Comparison of ENCODE assay signal across 18 cellular contexts in genomic region chrX:70494441-70494840, GRCh38. TPM values are rescaled to one million over a fixed set of nuclear protein-coding genes. Genes with fewer than 3 reads are reported as not detected.
DNase-seq lines count a peak whose midpoint lies in the region; ATAC-seq, FAIRE-seq and TF ChIP-seq lines count a peak whose summit lies in the region.
"Had no signal": no experiment of that assay in that cellular context is flagged by ENCODE, and none has a peak within 500 bp of the region (broad histone marks: within the 10 kb centered on the region; RNA-seq: fewer than 3 reads in every experiment).

No MANE protein-coding gene starts in this region.

- no peaks in the 10 kb centered on the region for H4K20me1 ChIP-seq in endothelial cell of umbilical vein (replicated peaks; ENCODE audit: control insufficient read depth, extremely low read depth, insufficient read depth, low read length)

- H2AFZ ChIP-seq in endothelial cell of umbilical vein (ENCODE audit: low read depth, low read length), result no peak overlapping the region

- CTCF ChIA-PET in endothelial cell of umbilical vein (lab: Charles Lee), result no interaction called here

- no peak overlapping the region for H3K4me3 ChIP-seq in NB4 (ENCODE audit: low read depth, low read length)
- no peak overlapping the region for H3K4me3 ChIP-seq in endothelial cell of umbilical vein (replicated peaks in 1 of 3; ENCODE audit: insufficient read depth in 1 of 3, low read depth in 1 of 3, low read length in 3 of 3)
- H3K4me3 ChIP-seq: heart right ventricle had no signal

- no peaks in the 10 kb centered on the region for H3K4me1 ChIP-seq in endothelial cell of umbilical vein (ENCODE audit: control insufficient read depth, extremely low read depth, insufficient read depth, low read length)
- H3K4me1 ChIP-seq: heart right ventricle had no signal

- no peak overlapping the region for H3K4me3 Mint-ChIP-seq in stimulated activated naive CD8-positive, alpha-beta T cell treated with anti-CD3 and anti-CD28 coated beads, Interleukin-15, Interleukin-2, amounts not matched to agents 100 ng/mL and 50 ng/mL, for 24 hours
- no peak overlapping the region for H3K4me3 Mint-ChIP-seq in T-helper 17 cell
- H3K4me3 Mint-ChIP-seq: central memory CD8-positive, alpha-beta T cell; H9; immature natural killer cell had no signal

- no TSS peak for BruUV-seq in endothelial cell of umbilical vein (replicated peaks; lab: Mats Ljungman, UMichigan)

- no peaks in the 10 kb centered on the region for H3K36me3 ChIP-seq in endothelial cell of umbilical vein (ENCODE audit: control insufficient read depth in 2 of 2, extremely low read depth in 1 of 2, insufficient read depth in 2 of 2, low read length in 2 of 2)

- peak; percentile 18 for FAIRE-seq in endothelial cell of umbilical vein (lab: Jason Lieb, UNC)

- POLR2A ChIA-PET in endothelial cell of umbilical vein (lab: Charles Lee), result no interaction called here

- TF ChIP-seq CTCF in NB4 (IDR thresholded peaks at IDR 0.05; ENCODE audit: low read depth, low read length), result no peak
- TF ChIP-seq CTCF in endothelial cell of umbilical vein (IDR thresholded peaks at IDR 0.05; ENCODE audit: extremely low read depth in 1 of 2, insufficient read depth in 1 of 2, low read depth in 1 of 2, low read length in 2 of 2), result no peak

- H3K27ac Mint-ChIP-seq in stimulated activated naive CD8-positive, alpha-beta T cell treated with anti-CD3 and anti-CD28 coated beads, Interleukin-15, Interleukin-2, amounts not matched to agents 100 ng/mL and 50 ng/mL, for 24 hours, result peak overlapping the region; percentile 31
- no peak overlapping the region for H3K27ac Mint-ChIP-seq in T-helper 17 cell
- H3K27ac Mint-ChIP-seq: H9 had no signal

- DNase-seq in stimulated activated CD4-positive, alpha-beta T cell treated with anti-CD3 and anti-CD28 coated beads, Interleukin-15, amount 100 ng/mL, for 24 hours, result peak; percentile 22
- no peak for DNase-seq in stimulated activated CD4-positive, alpha-beta T cell treated with anti-CD3 and anti-CD28 coated beads, Interleukin-4, amount 100 ng/mL, for 4 hours
- DNase-seq in NB4 (ENCODE audit: low read depth) (peak; percentile 14), endothelial cell of umbilical vein (ENCODE audit: low read depth, low spot score) (no peak), NCI-H226 (no peak), T-helper 17 cell (no peak), NCI-H1092 treated with DMSO at 0.1 percent for 48 hours (lab: John Stamatoyannopoulos, UW) (no peak)
- DNase-seq: activated CD4-positive, alpha-beta T cell treated with anti-CD3 and anti-CD28 coated beads for 4 hours; amniotic stem cell; H9; heart right ventricle; immature natural killer cell; NCI-H1092; NCI-H2107; NCI-H69; T1000 had no signal

- H3K9me1 ChIP-seq in endothelial cell of umbilical vein (replicated peaks; ENCODE audit: control insufficient read depth, extremely low read depth, insufficient read depth, low read length), result no peaks in the 10 kb centered on the region

- no peak for ATAC-seq in T-helper 17 cell
- ATAC-seq: heart right ventricle had no signal

- H3K27me3 ChIP-seq in endothelial cell of umbilical vein (ENCODE audit: control insufficient read depth in 2 of 2, insufficient read depth in 2 of 2, low read length in 2 of 2), result no peaks in the 10 kb centered on the region

- no peaks in the 10 kb centered on the region for H3K79me2 ChIP-seq in endothelial cell of umbilical vein (ENCODE audit: control insufficient read depth, insufficient read depth, low read length)

- intact Hi-C loops in endothelial cell of umbilical vein (cut with micrococcal nuclease), result no loop called here

- TF ChIP-seq POLR2A in NB4 (IDR thresholded peaks at IDR 0.05; ENCODE audit: extremely low read depth, insufficient read length) (no peak), endothelial cell of umbilical vein (IDR thresholded peaks at IDR 0.05; ENCODE audit: low read depth, low read length) (no peak)

- H3K4me1 Mint-ChIP-seq in stimulated activated naive CD8-positive, alpha-beta T cell treated with anti-CD3 and anti-CD28 coated beads, Interleukin-15, Interleukin-2, amounts not matched to agents 100 ng/mL and 50 ng/mL, for 24 hours (ENCODE audit: low read depth), result no peaks in the 10 kb centered on the region
- no peaks in the 10 kb centered on the region for H3K4me1 Mint-ChIP-seq in T-helper 17 cell
- H3K4me1 Mint-ChIP-seq: H9, immature natural killer cell had no signal

- H3K9ac ChIP-seq in endothelial cell of umbilical vein (replicated peaks; ENCODE audit: extremely low read depth, insufficient read depth, low read length), result no peak overlapping the region

- H3K27me3 Mint-ChIP-seq in stimulated activated naive CD8-positive, alpha-beta T cell treated with anti-CD3 and anti-CD28 coated beads, Interleukin-15, Interleukin-2, amounts not matched to agents 100 ng/mL and 50 ng/mL, for 24 hours, result no peaks in the 10 kb centered on the region
- H3K27me3 Mint-ChIP-seq in T-helper 17 cell, result no peaks in the 10 kb centered on the region
- H3K27me3 Mint-ChIP-seq: central memory CD8-positive, alpha-beta T cell had no signal

- H3K9me3 ChIP-seq in endothelial cell of umbilical vein (replicated peaks; ENCODE audit: control insufficient read depth, insufficient read depth, low read length) (no peaks in the 10 kb centered on the region), T-helper 17 cell (ENCODE audit: control insufficient read depth, low read length, poor library complexity, severe bottlenecking) (no peaks in the 10 kb centered on the region)
- H3K9me3 ChIP-seq: heart right ventricle had no signal

- H3K4me2 ChIP-seq in endothelial cell of umbilical vein (ENCODE audit: insufficient read depth, low read length), result no peak overlapping the region

- H3K36me3 Mint-ChIP-seq in stimulated activated naive CD8-positive, alpha-beta T cell treated with anti-CD3 and anti-CD28 coated beads, Interleukin-15, Interleukin-2, amounts not matched to agents 100 ng/mL and 50 ng/mL, for 24 hours (ENCODE audit: low read depth), result peaks cover 25% of the 10 kb centered on the region
- H3K36me3 Mint-ChIP-seq in T-helper 17 cell (ENCODE audit: low read depth), result peaks cover 2% of the 10 kb centered on the region

- H3K9me3 Mint-ChIP-seq in stimulated activated naive CD8-positive, alpha-beta T cell treated with anti-CD3 and anti-CD28 coated beads, Interleukin-15, Interleukin-2, amounts not matched to agents 100 ng/mL and 50 ng/mL, for 24 hours, result no peaks in the 10 kb centered on the region
- H3K9me3 Mint-ChIP-seq: central memory CD8-positive, alpha-beta T cell; immature natural killer cell had no signal

- dilution Hi-C loops in endothelial cell of umbilical vein (cut with MboI; ENCODE audit: extremely low pct_ligation_motif_present, low sequenced_read_pairs), result no loop called here

- H3K27ac ChIP-seq in endothelial cell of umbilical vein (ENCODE audit: insufficient read depth, low read depth, low read length), result no peak overlapping the region
- H3K27ac ChIP-seq: heart right ventricle had no signal

TF ChIP-seq in endothelial cell of umbilical vein, 7 proteins besides CTCF, POLR2A, EP300 and RAD21:
- TF ChIP-seq MAX (IDR thresholded peaks at IDR 0.05; ENCODE audit: insufficient read depth, insufficient read length) (no peak), FOS (IDR thresholded peaks at IDR 0.05; ENCODE audit: borderline replicate concordance, insufficient read depth, low read length) (no peak), EZH2 (IDR thresholded peaks at IDR 0.05; ENCODE audit: borderline replicate concordance, low read depth, low read length, severe bottlenecking) (no peak), GATA2 (IDR thresholded peaks at IDR 0.05; ENCODE audit: insufficient read depth, insufficient read length, low read depth, low read length) (no peak), JUN (IDR thresholded peaks at IDR 0.05; ENCODE audit: borderline replicate concordance, insufficient read depth, insufficient read length, low read depth) (no peak), MYC (IDR thresholded peaks at IDR 0.05; ENCODE audit: low read depth, low read length) (no peak), POLR2AphosphoS5 (IDR thresholded peaks at IDR 0.05; ENCODE audit: insufficient read depth, low read depth, low read length) (no peak)

RNA-seq across cellular contexts. Expression of gene DLG3, which starts 49.8 kb away (rescaled TPM):
- total RNA-seq in endothelial cell of umbilical vein, result 2.4 and 3.2 TPM in 2 replicates
- 0.89 and 1.2 TPM in 2 replicates for polyA plus RNA-seq in endothelial cell of umbilical vein
- polyA plus RNA-seq in endothelial cell of umbilical vein (2011; cell fraction: cytosol; rRNA removed), result 1.2 and 1.3 TPM in 2 replicates
- 3.1 and 3.5 TPM in 2 replicates for polyA plus RNA-seq in endothelial cell of umbilical vein (2011; cell fraction: nucleus; rRNA removed)
- 2.8 and 3.2 TPM in 2 replicates for polyA plus RNA-seq in endothelial cell of umbilical vein (2012)
- 2.7 and 3.4 TPM in 2 replicates for polyA minus RNA-seq in endothelial cell of umbilical vein
- polyA minus RNA-seq in endothelial cell of umbilical vein (2011; cell fraction: cytosol; rRNA and poly(A)+ RNA removed), result 23.8 TPM
- 1.1 TPM in 2 replicates for polyA minus RNA-seq in endothelial cell of umbilical vein (2011; cell fraction: nucleus; rRNA and poly(A)+ RNA removed)
- 10 to 100 TPM; 12.5 to 12.8 TPM for total RNA-seq in T-helper 17 cell

Comparison
In these comparisons a context has a peak if more than half of its experiments do, and no peak if none do; other contexts are left out.
1. DNase-seq: peak in stimulated activated CD4-positive, alpha-beta T cell treated with anti-CD3 and anti-CD28 coated beads, Interleukin-15, amount 100 ng/mL, for 24 hours (single experiment) and NB4 (single experiment); none in stimulated activated CD4-positive, alpha-beta T cell treated with anti-CD3 and anti-CD28 coated beads, Interleukin-4, amount 100 ng/mL, for 4 hours (0 of 2), endothelial cell of umbilical vein (single experiment), NCI-H226 (single experiment), T-helper 17 cell (0 of 3) and NCI-H1092 treated with DMSO at 0.1 percent for 48 hours (single experiment).